In the genomic region with DNA sequence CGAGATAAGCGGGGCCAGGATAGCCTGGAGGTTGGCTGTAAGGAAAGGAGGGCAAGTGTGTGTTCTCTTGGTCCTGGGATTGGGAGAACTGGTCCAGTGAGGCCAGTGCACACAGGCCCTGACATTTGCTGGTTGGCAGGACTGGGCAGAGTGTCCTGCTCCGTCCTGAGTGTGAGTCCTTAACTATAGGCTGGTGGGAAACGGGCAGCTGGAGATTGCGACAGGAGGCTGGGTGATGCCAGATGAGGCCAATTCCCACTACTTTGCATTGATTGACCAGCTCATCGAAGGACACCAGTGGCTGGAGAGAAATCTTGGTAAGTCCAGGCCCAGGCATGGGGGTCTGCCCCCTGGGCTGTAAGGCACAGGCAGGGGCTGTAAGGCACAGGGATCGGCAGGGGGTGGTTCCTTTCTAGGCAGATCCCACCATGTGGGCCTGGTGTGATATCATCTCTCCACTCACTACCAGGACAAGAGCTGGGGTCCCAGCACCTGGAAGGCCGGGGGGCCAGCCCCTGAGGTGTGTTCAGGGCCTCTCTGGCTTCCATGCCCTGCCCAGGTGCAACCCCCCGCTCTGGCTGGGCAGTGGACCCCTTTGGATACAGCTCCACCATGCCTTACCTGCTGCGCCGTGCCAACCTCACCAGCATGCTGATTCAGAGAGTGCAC, we compare ENCODE assay signal across 14 cellular contexts.
"Had no signal": no experiment of that assay in that cellular context is flagged by ENCODE, and none has a peak within 500 bp of the region (broad histone marks: within the 10 kb centered on the region; RNA-seq: fewer than 3 reads in every experiment).

No MANE protein-coding gene starts in this region.

- H3K4me3 Mint-ChIP-seq: activated CD4-positive, alpha-beta T cell treated with anti-CD3 and anti-CD28 coated beads for 36 hours; activated CD8-positive, alpha-beta T cell treated with anti-CD3 and anti-CD28 coated beads, Interleukin-2, amount 10 ng/mL, durations not matched to agents 7 days and 5 days; stimulated activated naive B cell treated with anti-CD40 and anti-IgM and Interleukin-4, amounts not matched to agents 10 μg/mL and 1 μg/mL and 100 μg/mL, for 72 hours had no signal

- H3K4me3 ChIP-seq: adrenal gland, right lobe of liver, upper lobe of right lung had no signal

- ATAC-seq: activated CD4-positive, alpha-beta T cell treated with anti-CD3 and anti-CD28 coated beads for 36 hours; activated CD8-positive, alpha-beta T cell treated with anti-CD3 and anti-CD28 coated beads, Interleukin-2, amount 10 ng/mL, durations not matched to agents 7 days and 5 days; right lobe of liver; stimulated activated naive B cell treated with anti-CD40 and anti-IgM and Interleukin-4, amounts not matched to agents 10 μg/mL and 1 μg/mL and 100 μg/mL, for 72 hours; upper lobe of right lung had no signal

- DNase-seq: activated CD4-positive, alpha-beta T cell treated with anti-CD3 and anti-CD28 coated beads for 36 hours; activated CD8-positive, alpha-beta memory T cell treated with anti-CD3 and anti-CD28 coated beads, Interleukin-2, amount 50 U/mL, for 48 hours; activated CD8-positive, alpha-beta T cell treated with anti-CD3 and anti-CD28 coated beads, Interleukin-2, amount 10 ng/mL, durations not matched to agents 7 days and 5 days; activated naive CD4-positive, alpha-beta T cell treated with anti-CD3 and anti-CD28 coated beads, Interleukin-2, amount 50 U/mL, for 16 hours; adrenal gland; foreskin melanocyte; islet precursor cell; stimulated activated CD4-positive, alpha-beta T cell treated with anti-CD3 and anti-CD28 coated beads, Interleukin-1b, Interleukin-23, amount 100 ng/mL, for 48 hours; stimulated activated naive B cell treated with anti-CD40 and anti-IgM and Interleukin-4, amounts not matched to agents 10 μg/mL and 1 μg/mL and 100 μg/mL, for 72 hours; upper lobe of right lung; WERI-Rb-1 had no signal

- H3K9me3 Mint-ChIP-seq: brain; stimulated activated naive B cell treated with anti-CD40 and anti-IgM and Interleukin-4, amounts not matched to agents 10 μg/mL and 1 μg/mL and 100 μg/mL, for 72 hours had no signal

- H3K27me3 ChIP-seq: adrenal gland, right lobe of liver, upper lobe of right lung had no signal

- H3K9me3 ChIP-seq: adrenal gland, right lobe of liver, upper lobe of right lung had no signal

- H3K27ac Mint-ChIP-seq: activated CD4-positive, alpha-beta T cell treated with anti-CD3 and anti-CD28 coated beads for 36 hours; activated CD8-positive, alpha-beta T cell treated with anti-CD3 and anti-CD28 coated beads, Interleukin-2, amount 10 ng/mL, durations not matched to agents 7 days and 5 days; stimulated activated naive B cell treated with anti-CD40 and anti-IgM and Interleukin-4, amounts not matched to agents 10 μg/mL and 1 μg/mL and 100 μg/mL, for 72 hours had no signal

- H3K27ac ChIP-seq: adrenal gland, right lobe of liver, upper lobe of right lung, WERI-Rb-1 had no signal

- H3K36me3 ChIP-seq: WERI-Rb-1 had no signal

- H3K27me3 Mint-ChIP-seq: activated CD4-positive, alpha-beta T cell treated with anti-CD3 and anti-CD28 coated beads for 36 hours; brain; progenitor cell of endocrine pancreas; stimulated activated naive B cell treated with anti-CD40 and anti-IgM and Interleukin-4, amounts not matched to agents 10 μg/mL and 1 μg/mL and 100 μg/mL, for 72 hours had no signal
